Comparison of ENCODE assay signal across 14 cellular contexts in genomic region chr11:6530848-6531247, GRCh38.
"Had no signal": no experiment of that assay in that cellular context is flagged by ENCODE, and none has a peak within 500 bp of the region (broad histone marks: within the 10 kb centered on the region; RNA-seq: fewer than 3 reads in every experiment).

No MANE protein-coding gene starts in this region.

- H3K36me3 ChIP-seq: WERI-Rb-1 had no signal

- H3K36me3 Mint-ChIP-seq: brain had no signal

- DNase-seq: activated CD4-positive, alpha-beta T cell treated with anti-CD3 and anti-CD28 coated beads, Interleukin-2, amount 50 U/mL, for 4 hours; activated gamma-delta T cell treated with Interleukin-2 at 50 U/mL for 16 hours; activated T-cell treated with anti-CD3 and anti-CD28 coated beads, Interleukin-2, amount 50 U/mL, for 24 hours; MM.1S; NCI-H524 treated with DMSO at 0.1 percent for 48 hours; SIG-M5; T-helper 9 cell had no signal

- H3K27me3 Mint-ChIP-seq: activated naive CD4-positive, alpha-beta T cell treated with anti-CD3 and anti-CD28 coated beads, Interleukin-2, amount 50 U/mL, for 24 hours; activated T-cell treated with anti-CD3 and anti-CD28 coated beads, Interleukin-2, amount 50 U/mL, for 24 hours; brain had no signal

- FAIRE-seq: bronchial epithelial cell had no signal

- H3K27ac Mint-ChIP-seq: activated CD8-positive, alpha-beta T cell treated with anti-CD3 and anti-CD28 coated beads, Interleukin-2, amount 10 ng/mL, durations not matched to agents 7 days and 5 days; activated T-cell treated with anti-CD3 and anti-CD28 coated beads, Interleukin-2, amount 50 U/mL, for 24 hours had no signal

- H3K4me1 Mint-ChIP-seq: brain had no signal

- H3K27ac ChIP-seq: KMS-11, RWPE1, WERI-Rb-1 had no signal

- H3K4me3 Mint-ChIP-seq: activated CD8-positive, alpha-beta T cell treated with anti-CD3 and anti-CD28 coated beads, Interleukin-2, amount 10 ng/mL, durations not matched to agents 7 days and 5 days; activated naive CD4-positive, alpha-beta T cell treated with anti-CD3 and anti-CD28 coated beads, Interleukin-2, amount 50 U/mL, for 24 hours; activated T-cell treated with anti-CD3 and anti-CD28 coated beads, Interleukin-2, amount 50 U/mL, for 24 hours; brain had no signal

- H3K9me3 Mint-ChIP-seq: activated naive CD4-positive, alpha-beta T cell treated with anti-CD3 and anti-CD28 coated beads, Interleukin-2, amount 50 U/mL, for 24 hours; activated T-cell treated with anti-CD3 and anti-CD28 coated beads, Interleukin-2, amount 50 U/mL, for 24 hours; brain had no signal
